Comparison of ENCODE assay signal across 8 cellular contexts in genomic region chr17:49850772-49851386, GRCh38. TPM values are rescaled to one million over a fixed set of nuclear protein-coding genes. Genes with fewer than 3 reads are reported as not detected.
DNase-seq lines count a peak whose midpoint lies in the region; ATAC-seq and TF ChIP-seq lines count a peak whose summit lies in the region.

No MANE protein-coding gene starts in this region.

- H3K36me3 Mint-ChIP-seq in neural progenitor cell = no peaks in the 10 kb centered on the region

- peaks cover 21% of the 10 kb centered on the region for H3K27me3 Mint-ChIP-seq in neural progenitor cell (ENCODE audit: insufficient read depth, low read depth)

- H3F3A ChIP-seq in PC-3 (ENCODE audit: low read length, unreplicated experiment) = no peaks in the 10 kb centered on the region
- peaks cover 19% of the 10 kb centered on the region for H3F3A ChIP-seq in neural progenitor cell (ENCODE audit: low read depth)

- H3K9me2 ChIP-seq in PC-3 (replicated peaks; ENCODE audit: low read length) = no peaks in the 10 kb centered on the region

- no peaks in the 10 kb centered on the region for H3K36me3 ChIP-seq in PC-3 (ENCODE audit: low read depth, low read length)
- no peaks in the 10 kb centered on the region for H3K36me3 ChIP-seq in neural progenitor cell

- no peaks in the 10 kb centered on the region for H3K9me3 ChIP-seq in PC-3 (ENCODE audit: low read length)
- H3K9me3 ChIP-seq in neural progenitor cell (ENCODE audit: low read depth) = no peaks in the 10 kb centered on the region

- BruUV-seq in PC-3 (replicated peaks; lab: Mats Ljungman, UMichigan) = no TSS peak

- peaks cover 12% of the 10 kb centered on the region for H3K4me1 Mint-ChIP-seq in neural progenitor cell

- no peaks in the 10 kb centered on the region for H4K20me1 ChIP-seq in PC-3 (ENCODE audit: low read length)
- H4K20me1 ChIP-seq in neural progenitor cell (ENCODE audit: low read depth) = no peaks in the 10 kb centered on the region

- H3K4me3 ChIP-seq in PC-3 (ENCODE audit: low read length) (peak overlapping the region; percentile 66), epithelial cell of esophagus (ENCODE audit: low read length) (peak overlapping the region; percentile 44), neural progenitor cell (peak overlapping the region; percentile 48)

- H3K9me3 Mint-ChIP-seq in neural progenitor cell = no peaks in the 10 kb centered on the region

- H3K79me2 ChIP-seq in PC-3 (ENCODE audit: low read length) = no peaks in the 10 kb centered on the region
- H3K79me2 ChIP-seq in neural progenitor cell (ENCODE audit: low read depth) = no peaks in the 10 kb centered on the region

- TF ChIP-seq CTCF in PC-3 (conservative IDR thresholded peaks at IDR 0.05; ENCODE audit: low read depth, low read length) (no peak), epithelial cell of esophagus (IDR thresholded peaks at IDR 0.05; ENCODE audit: insufficient read depth, low read depth, low read length, missing control alignments) (no peak), neural progenitor cell (IDR thresholded peaks at IDR 0.05) (no peak)

- CTCF ChIA-PET in PC-3 (lab: Charles Lee) = interaction anchor here (0.6 kb wide), 1 partner anchor 171 kb away, joined by 3 read pairs; no protein-coding TSS in a partner anchor

- ATAC-seq in PC-3 = peak; percentile 68

- peak overlapping the region; percentile 89 for H3K4me2 ChIP-seq in PC-3 (ENCODE audit: low read length)
- peak overlapping the region; percentile 89 for H3K4me2 ChIP-seq in neural progenitor cell

- no peak overlapping the region for H3K27ac ChIP-seq in PC-3 (ENCODE audit: low read length)
- H3K27ac ChIP-seq in neural progenitor cell = no peak overlapping the region

- intact Hi-C loops in PC-3 (cut with micrococcal nuclease) = loop anchor here (1.0 kb wide), 1 partner anchor 143 kb away; no protein-coding TSS in a partner anchor

- peak overlapping the region; percentile 90; the same call in 1 of the 2 replicates for H2AFZ ChIP-seq in PC-3 (ENCODE audit: low read length)
- H2AFZ ChIP-seq in neural progenitor cell (replicated peaks) = peak overlapping the region; percentile 45

- peak; percentile 26 for DNase-seq in ELR (ENCODE audit: low read depth)
- peak; percentile 21 for DNase-seq in PC-3
- DNase-seq in epithelial cell of esophagus (ENCODE audit: low read depth) = no peak
- DNase-seq in neural progenitor cell (ENCODE audit: low spot score) = peak; percentile 54
- no peak for DNase-seq in NCI-H82 treated with DMSO at 0.1 percent for 48 hours (lab: John Stamatoyannopoulos, UW; ENCODE audit: unreplicated experiment)
- no peak for DNase-seq in 8988T
- DNase-seq in foreskin melanocyte = no peak
- no peak for DNase-seq in HuH-7.5 (ENCODE audit: low spot score)

- H3K27me3 ChIP-seq in PC-3 (ENCODE audit: low read length) (peaks cover 3% of the 10 kb centered on the region; the same call in 1 of the 2 replicates), neural progenitor cell (peaks cover 67% of the 10 kb centered on the region)

- POLR2A ChIA-PET in PC-3 (lab: Charles Lee; ENCODE audit: unreplicated experiment) = interaction anchor here (0.6 kb wide), 1 partner anchor 65 kb away, joined by 3 read pairs; no protein-coding TSS in a partner anchor

- no peaks in the 10 kb centered on the region; the same call in 1 of the 2 replicates for H3K4me1 ChIP-seq in PC-3 (ENCODE audit: insufficient read depth, low read length)
- H3K4me1 ChIP-seq in neural progenitor cell = peaks cover 6% of the 10 kb centered on the region

- peak overlapping the region; percentile 86 for H3K4me3 Mint-ChIP-seq in neural progenitor cell

- H3K9ac ChIP-seq in PC-3 (ENCODE audit: low read length) = no peak overlapping the region
- H3K9ac ChIP-seq in neural progenitor cell = no peak overlapping the region

- no peak overlapping the region for H3K27ac Mint-ChIP-seq in neural progenitor cell

RNA-seq across cellular contexts. Expression of gene TAC4, which starts 3.0 kb away (rescaled TPM):
- total RNA-seq in PC-3 (2014; rRNA removed) (not detected in 2 replicates), neural progenitor cell (ENCODE audit: low replicate concordance) (not detected in 2 replicates)

Comparison
In these comparisons a context has a peak if more than half of its experiments do, and no peak if none do; other contexts are left out.
1. DNase-seq: peak in ELR (single experiment), PC-3 (single experiment) and neural progenitor cell (single experiment); none in epithelial cell of esophagus (single experiment), NCI-H82 treated with DMSO at 0.1 percent for 48 hours (single experiment), 8988T (single experiment), foreskin melanocyte (single experiment) and HuH-7.5 (single experiment).
2. Peak in every context shown above with its lines, with median percentiles within 50 percentile points of each other: H3K4me3 ChIP-seq.